1 cellular context compared by ENCODE assay signal in genomic region chr19:1247747-1248453, GRCh38.
TF ChIP-seq lines count a peak whose summit lies in the region.

No MANE protein-coding gene starts in this region.

TF ChIP-seq in HepG2, 621 proteins besides CTCF, POLR2A, EP300 and RAD21 (continued from another document and continues in another):
- TF ChIP-seq ZBTB21 (CRISPR knock-in tag; IDR thresholded peaks at IDR 0.05) (no peak), MLLT10 (CRISPR knock-in tag; IDR thresholded peaks at IDR 0.05) (no peak), ZNF841 (CRISPR knock-in tag; IDR thresholded peaks at IDR 0.05; ENCODE audit: borderline replicate concordance) (no peak), ZNF704 (CRISPR knock-in tag; IDR thresholded peaks at IDR 0.05; ENCODE audit: borderline replicate concordance) (no peak), ZNF101 (CRISPR knock-in tag; IDR thresholded peaks at IDR 0.05; ENCODE audit: borderline replicate concordance, low read depth) (no peak), ATAD3A (CRISPR knock-in tag; IDR thresholded peaks at IDR 0.05) (no peak), POGK (CRISPR knock-in tag; conservative IDR thresholded peaks at IDR 0.05) (0 out of 2 replicates have a peak, but pooled peaks have one; percentile 36), ZNF33B (CRISPR knock-in tag; IDR thresholded peaks at IDR 0.05) (no peak), GPN1 (CRISPR knock-in tag; IDR thresholded peaks at IDR 0.05; ENCODE audit: borderline replicate concordance) (no peak), SCMH1 (CRISPR knock-in tag; IDR thresholded peaks at IDR 0.05; ENCODE audit: borderline replicate concordance) (no peak), ARNT (IDR thresholded peaks at IDR 0.05) (no peak), ZNF598 (CRISPR knock-in tag; IDR thresholded peaks at IDR 0.05; ENCODE audit: borderline replicate concordance) (no peak), ZNF124 (CRISPR knock-in tag; IDR thresholded peaks at IDR 0.05) (no peak), KAT8 (CRISPR knock-in tag; IDR thresholded peaks at IDR 0.05) (0 out of 2 replicates have a peak, but pooled peaks have one; percentile 42), HNRNPH1 (optimal IDR thresholded peaks at IDR 0.05; ENCODE audit: low read depth, low read length) (no peak), NR2F2 (IDR thresholded peaks at IDR 0.05; ENCODE audit: borderline replicate concordance, low read depth) (no peak), ZNF446 (CRISPR knock-in tag; IDR thresholded peaks at IDR 0.05) (0 out of 2 replicates have a peak, but pooled peaks have one; percentile 41), ZNF451 (CRISPR knock-in tag; IDR thresholded peaks at IDR 0.05) (no peak), ELF1 (CRISPR knock-in tag; IDR thresholded peaks at IDR 0.05) (peak; percentile 72), ZNF740 (CRISPR knock-in tag; IDR thresholded peaks at IDR 0.05) (peak; percentile 97), SMYD3 (CRISPR knock-in tag; IDR thresholded peaks at IDR 0.05) (0 out of 2 replicates have a peak, but pooled peaks have one; percentile 32), ZMAT3 (CRISPR knock-in tag; conservative IDR thresholded peaks at IDR 0.05) (no peak; the same call in 1 of the 2 replicates), ZBTB1 (CRISPR knock-in tag; IDR thresholded peaks at IDR 0.05; ENCODE audit: borderline replicate concordance) (no peak), ZNF546 (CRISPR knock-in tag; conservative IDR thresholded peaks at IDR 0.05) (no peak; the same call in 1 of the 2 replicates), NFYB (CRISPR knock-in tag; IDR thresholded peaks at IDR 0.05) (no peak), GATAD1 (CRISPR knock-in tag; IDR thresholded peaks at IDR 0.05) (no peak; the same call in 1 of the 2 replicates), SMARCE1 (IDR thresholded peaks at IDR 0.05; ENCODE audit: borderline replicate concordance) (no peak), ZNF225 (CRISPR knock-in tag; IDR thresholded peaks at IDR 0.05) (peak; percentile 43; the same call in 1 of the 2 replicates), ZSCAN20 (CRISPR knock-in tag; IDR thresholded peaks at IDR 0.05; ENCODE audit: borderline replicate concordance) (no peak), ZNF235 (CRISPR knock-in tag; IDR thresholded peaks at IDR 0.05; ENCODE audit: borderline replicate concordance) (no peak), HHEX (CRISPR knock-in tag; IDR thresholded peaks at IDR 0.05) (no peak), PHF5A (CRISPR knock-in tag; IDR thresholded peaks at IDR 0.05; ENCODE audit: low read depth, unreplicated experiment) (no peak), AHR (CRISPR knock-in tag; IDR thresholded peaks at IDR 0.05) (no peak), PAWR (CRISPR knock-in tag; IDR thresholded peaks at IDR 0.05; ENCODE audit: borderline replicate concordance) (no peak), ZNF224 (CRISPR knock-in tag; IDR thresholded peaks at IDR 0.05) (no peak), ZNF432 (CRISPR knock-in tag; IDR thresholded peaks at IDR 0.05; ENCODE audit: borderline replicate concordance) (no peak), POLR2G (IDR thresholded peaks at IDR 0.05; ENCODE audit: low read depth, low read length) (no peak), MATR3 (CRISPR knock-in tag; IDR thresholded peaks at IDR 0.05) (no peak), ZFP37 (CRISPR knock-in tag; IDR thresholded peaks at IDR 0.05; ENCODE audit: borderline replicate concordance) (no peak), MZF1 (CRISPR knock-in tag; IDR thresholded peaks at IDR 0.05; ENCODE audit: borderline replicate concordance) (no peak), AGO2 (optimal IDR thresholded peaks at IDR 0.05; ENCODE audit: low read depth, low read length) (no peak), ZBTB3 (CRISPR knock-in tag; IDR thresholded peaks at IDR 0.05; ENCODE audit: borderline replicate concordance, low read depth) (no peak), TSC22D2 (CRISPR knock-in tag; IDR thresholded peaks at IDR 0.05; ENCODE audit: borderline replicate concordance) (no peak), MNT (IDR thresholded peaks at IDR 0.05) (no peak), HOMEZ (CRISPR knock-in tag; IDR thresholded peaks at IDR 0.05; ENCODE audit: low read depth) (no peak; the same call in 1 of the 2 replicates), EZH2 (conservative IDR thresholded peaks at IDR 0.05; ENCODE audit: low read depth, low read length) (no peak), KLF6 (CRISPR knock-in tag; IDR thresholded peaks at IDR 0.05) (peak; percentile 8; the same call in 1 of the 2 replicates), TERF1 (CRISPR knock-in tag; IDR thresholded peaks at IDR 0.05) (no peak), ZNF10 (CRISPR knock-in tag; IDR thresholded peaks at IDR 0.05; ENCODE audit: borderline replicate concordance, low read depth) (no peak), ZFAT (CRISPR knock-in tag; conservative IDR thresholded peaks at IDR 0.05) (no peak), AKAP8 (CRISPR knock-in tag; IDR thresholded peaks at IDR 0.05) (peak; percentile 84; the same call in 1 of the 2 replicates), SIX1 (CRISPR knock-in tag; IDR thresholded peaks at IDR 0.05; ENCODE audit: borderline replicate concordance) (no peak), IRF9 (CRISPR knock-in tag; IDR thresholded peaks at IDR 0.05; ENCODE audit: borderline replicate concordance) (no peak), MAFF (IDR thresholded peaks at IDR 0.05; ENCODE audit: low read depth, low read length) (peak; percentile 18; the same call in 1 of the 2 replicates), SRF (IDR thresholded peaks at IDR 0.05; ENCODE audit: low read depth, low read length) (no peak), NR0B2 (CRISPR knock-in tag; IDR thresholded peaks at IDR 0.05) (no peak; the same call in 1 of the 2 replicates), FOXM1 (CRISPR knock-in tag; IDR thresholded peaks at IDR 0.05) (no peak), KLF12 (CRISPR knock-in tag; IDR thresholded peaks at IDR 0.05; ENCODE audit: borderline replicate concordance) (no peak), ZNF292 (CRISPR knock-in tag; IDR thresholded peaks at IDR 0.05; ENCODE audit: borderline replicate concordance, low read depth) (no peak)
